Comparison of ENCODE assay signal across 8 cellular contexts in genomic region chr12:120713861-120714482, GRCh38. TPM values are rescaled to one million over a fixed set of nuclear protein-coding genes. Genes with fewer than 3 reads are reported as not detected.
DNase-seq lines count a peak whose midpoint lies in the region; ATAC-seq, FAIRE-seq and TF ChIP-seq lines count a peak whose summit lies in the region.

No MANE protein-coding gene starts in this region.

- DNase-seq in GM12865 (ENCODE audit: low read depth) (peak; percentile 88), NCI-H1048 (lab: John Stamatoyannopoulos, UW) (peak; percentile 66), SK-MEL-5 (ENCODE audit: low read depth, low spot score) (peak; percentile 90), germinal center (ENCODE audit: low spot score) (peak; percentile 78), pons (ENCODE audit: low spot score) (peak; percentile 87), urothelium cell line (ENCODE audit: low spot score) (peak; percentile 78)
- DNase-seq in activated gamma-delta T cell treated with anti-CD3 and anti-CD28 coated beads, Interleukin-2, amount 50 U/mL, for 16 hours (ENCODE audit: low read depth) = peak; percentile 71

- ATAC-seq in HG02759 (IDR thresholded peaks at IDR 0.05; ENCODE audit: unreplicated experiment) = no peak

- H3K4me3 ChIP-seq in GM12865 (ENCODE audit: low read depth, low read length) = no peak overlapping the region

- peak; percentile 82 for TF ChIP-seq CTCF in GM12865 (IDR thresholded peaks at IDR 0.05; ENCODE audit: insufficient read depth, low read depth, low read length, missing control alignments)

- in situ Hi-C loops in SK-MEL-5 (cut with HindIII; ENCODE audit: low pct_unique_long_range_greater_than_20kb, low sequenced_read_pairs) = no loop called here

- no peak for FAIRE-seq in urothelium cell line (lab: Jason Lieb, UNC)

RNA-seq across cellular contexts. Expression of gene UNC119B, which starts 3.7 kb away (rescaled TPM):
- 11.6 and 12.1 TPM in 2 replicates for total RNA-seq in SK-MEL-5 (2014; rRNA removed; shearing (Covaris generic))
- polyA plus RNA-seq in SK-MEL-5 (2015; cell fraction: cytosol; rRNA removed) = 26.1 and 28.5 TPM in 2 replicates
- 32.0 and 35.1 TPM in 2 replicates for polyA plus RNA-seq in SK-MEL-5 (2015; cell fraction: nucleus; rRNA removed)

RNA-seq across cellular contexts. Expression of gene ACADS, which starts 11.7 kb away (rescaled TPM):
- total RNA-seq in SK-MEL-5 (2014; rRNA removed; shearing (Covaris generic)) = 10.5 and 11.2 TPM in 2 replicates
- 9.9 and 11.8 TPM in 2 replicates for polyA plus RNA-seq in SK-MEL-5 (2015; cell fraction: cytosol; rRNA removed)
- polyA plus RNA-seq in SK-MEL-5 (2015; cell fraction: nucleus; rRNA removed) = 87.4 and 89.6 TPM in 2 replicates

RNA-seq across cellular contexts. Expression of gene MLEC, which starts 27.0 kb away (rescaled TPM):
- 150 and 156 TPM in 2 replicates for total RNA-seq in SK-MEL-5 (2014; rRNA removed; shearing (Covaris generic))
- 94.3 and 122 TPM in 2 replicates for polyA plus RNA-seq in SK-MEL-5 (2015; cell fraction: cytosol; rRNA removed)
- 66.6 and 96.5 TPM in 2 replicates for polyA plus RNA-seq in SK-MEL-5 (2015; cell fraction: nucleus; rRNA removed)
